ENCODE assay signal across 17 cellular contexts in the genomic region with DNA sequence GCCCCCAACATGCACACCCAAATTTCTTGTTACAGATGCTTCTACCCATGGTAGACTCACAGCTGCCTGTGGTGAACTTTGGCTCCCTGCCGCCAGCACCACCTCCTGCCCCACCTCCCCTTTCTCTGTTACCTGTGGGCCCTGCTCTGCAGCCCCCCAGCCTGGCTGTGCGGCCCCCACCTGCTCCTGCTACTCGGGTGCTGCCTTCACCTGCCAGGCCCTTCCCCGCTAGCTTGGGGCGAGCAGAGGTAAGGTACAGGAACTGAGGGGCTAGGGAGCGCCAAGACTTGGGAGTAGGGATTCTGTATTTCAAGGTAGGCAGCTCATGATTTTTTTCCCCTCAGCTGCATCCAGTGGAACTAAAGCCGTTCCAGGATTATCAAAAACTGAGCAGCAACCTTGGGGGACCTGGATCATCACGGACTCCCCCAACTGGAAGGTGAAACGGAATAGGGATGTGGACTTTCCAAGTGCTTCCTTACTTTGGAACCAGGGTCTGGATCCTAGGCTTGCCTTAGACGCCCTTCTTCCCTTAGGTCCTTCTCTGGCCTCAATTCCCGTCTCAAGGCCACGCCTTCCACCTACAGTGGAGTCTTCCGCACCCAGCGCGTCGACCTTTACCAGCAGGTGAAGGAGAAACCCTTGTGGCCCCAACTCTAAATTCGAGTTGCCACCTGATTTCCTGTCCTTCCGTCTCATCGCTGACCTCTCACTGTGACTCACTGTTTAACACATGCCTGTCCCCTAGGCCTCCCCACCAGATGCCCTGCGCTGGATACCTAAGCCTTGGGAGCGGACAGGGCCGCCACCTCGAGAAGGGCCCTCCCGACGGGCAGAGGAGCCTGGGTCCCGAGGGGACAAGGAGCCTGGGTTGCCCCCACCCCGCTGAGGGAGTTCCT. TPM values are rescaled to one million over a fixed set of nuclear protein-coding genes. Genes with fewer than 3 reads are reported as not detected.
A peak's percentile ranks its signal among the peaks of the same experiment; 100 is the strongest.
DNase-seq lines count a peak whose midpoint lies in the region; ATAC-seq and TF ChIP-seq lines count a peak whose summit lies in the region.
"Had no signal": no experiment of that assay in that cellular context is flagged by ENCODE, and none has a peak within 500 bp of the region (broad histone marks: within the 10 kb centered on the region; RNA-seq: fewer than 3 reads in every experiment).

No MANE protein-coding gene starts in this region.

- intact Hi-C loops in left ventricle myocardium superior (cut with micrococcal nuclease) (no loop called here), left ventricle myocardium inferior (cut with micrococcal nuclease) (no loop called here)

- POLR2A ChIA-PET in RWPE1 (lab: Yijun Ruan, JAX; ENCODE audit: low non-redundant PET): no interaction called here

- H3K27ac Mint-ChIP-seq in endothelial cell (ENCODE audit: unreplicated experiment): no peak overlapping the region

- H3K9me3 ChIP-seq in left ventricle myocardium inferior (replicated peaks): no peaks in the 10 kb centered on the region
- H3K9me3 ChIP-seq: MG63, prostate gland, uterus had no signal

- DNase-seq in left ventricle myocardium superior (no peak), left ventricle myocardium inferior (no peak), RWPE1 (ENCODE audit: low spot score) (no peak), endothelial cell (ENCODE audit: low spot score) (no peak), DMS114 treated with DMSO at 0.1 percent for 48 hours (lab: John Stamatoyannopoulos, UW; ENCODE audit: unreplicated experiment) (no peak), NCI-H1694 treated with DMSO at 0.1 percent for 48 hours (lab: John Stamatoyannopoulos, UW) (no peak)
- DNase-seq: brain microvascular endothelial cell; effector CD8-positive, alpha-beta T cell; MG63; NCI-H2029; NCI-H524; stimulated activated naive CD8-positive, alpha-beta T cell treated with anti-CD3 and anti-CD28 coated beads, Interleukin-15, amount 100 ng/mL, for 72 hours; uterus had no signal

- TF ChIP-seq CTCF in left ventricle myocardium inferior (IDR thresholded peaks at IDR 0.05; ENCODE audit: borderline replicate concordance) (no peak), RWPE1 (conservative IDR thresholded peaks at IDR 0.05; ENCODE audit: low read depth) (no peak), endothelial cell (IDR thresholded peaks at IDR 0.05; ENCODE audit: unreplicated experiment) (no peak)

- H3K27ac ChIP-seq in left ventricle myocardium inferior (replicated peaks) (no peak overlapping the region), RWPE1 (peak overlapping the region; percentile 51)
- H3K27ac ChIP-seq: brain microvascular endothelial cell, prostate gland, uterus had no signal

- peaks cover 12% of the 10 kb centered on the region for H3K27me3 Mint-ChIP-seq in endothelial cell (ENCODE audit: unreplicated experiment)
- H3K27me3 Mint-ChIP-seq: stimulated activated naive CD8-positive, alpha-beta T cell treated with anti-CD3 and anti-CD28 coated beads, Interleukin-15, amount 100 ng/mL, for 72 hours had no signal

- CTCF ChIA-PET in RWPE1 (lab: Yijun Ruan, JAX): interaction anchor here (0.7 kb wide), 1 partner anchor 317 kb away, joined by 5 read pairs; no protein-coding TSS in a partner anchor

- peak; percentile 6 for ATAC-seq in left ventricle myocardium superior
- ATAC-seq in GM19463 (IDR thresholded peaks at IDR 0.05; ENCODE audit: unreplicated experiment): no peak
- ATAC-seq in GM18858 (IDR thresholded peaks at IDR 0.05; ENCODE audit: unreplicated experiment): no peak
- ATAC-seq: left lobe of liver; stimulated activated naive CD8-positive, alpha-beta T cell treated with anti-CD3 and anti-CD28 coated beads, Interleukin-15, amount 100 ng/mL, for 72 hours had no signal

- H3K4me3 ChIP-seq in left ventricle myocardium inferior: no peak overlapping the region
- H3K4me3 ChIP-seq: MG63, prostate gland, uterus had no signal

- peak overlapping the region; percentile 60 for H3K4me3 Mint-ChIP-seq in endothelial cell (ENCODE audit: unreplicated experiment)

- peaks cover 98% of the 10 kb centered on the region for H3K36me3 ChIP-seq in left ventricle myocardium inferior
- H3K36me3 ChIP-seq: uterus had no signal

- no peaks in the 10 kb centered on the region for H3K9me3 Mint-ChIP-seq in endothelial cell (ENCODE audit: unreplicated experiment)
- H3K9me3 Mint-ChIP-seq: stimulated activated naive CD8-positive, alpha-beta T cell treated with anti-CD3 and anti-CD28 coated beads, Interleukin-15, amount 100 ng/mL, for 72 hours had no signal

- peaks cover 35% of the 10 kb centered on the region for H3K36me3 Mint-ChIP-seq in endothelial cell (ENCODE audit: low read depth, unreplicated experiment)

- H3K4me1 Mint-ChIP-seq in endothelial cell (ENCODE audit: unreplicated experiment): no peaks in the 10 kb centered on the region

- H3K27me3 ChIP-seq in left ventricle myocardium inferior (ENCODE audit: low read depth): no peaks in the 10 kb centered on the region
- H3K27me3 ChIP-seq: brain microvascular endothelial cell, MG63, uterus had no signal

- H3K4me1 ChIP-seq in left ventricle myocardium inferior: no peaks in the 10 kb centered on the region
- H3K4me1 ChIP-seq: prostate gland, uterus had no signal

RNA-seq across cellular contexts. Expression of a gene that starts 15.5 kb away (rescaled TPM):
- total RNA-seq in left ventricle myocardium superior (283 TPM), left ventricle myocardium inferior (260 TPM), endothelial cell (ENCODE audit: unreplicated experiment) (312 TPM)

RNA-seq across cellular contexts. Expression of a gene that starts 16.4 kb away (rescaled TPM):
- total RNA-seq in left ventricle myocardium superior (76.9 TPM), left ventricle myocardium inferior (82.4 TPM), endothelial cell (ENCODE audit: unreplicated experiment) (149 TPM)

RNA-seq across cellular contexts. Expression of a gene that starts 18.7 kb away (rescaled TPM):
- total RNA-seq in left ventricle myocardium superior: 2.4 TPM
- total RNA-seq in left ventricle myocardium inferior: 2.4 TPM
- total RNA-seq in endothelial cell (ENCODE audit: unreplicated experiment): 0.92 TPM

RNA-seq across cellular contexts. Expression of a gene that starts 21.9 kb away (rescaled TPM):
- 15.5 TPM for total RNA-seq in left ventricle myocardium superior
- total RNA-seq in left ventricle myocardium inferior: 15.2 TPM
- total RNA-seq in endothelial cell (ENCODE audit: unreplicated experiment): 22.8 TPM

RNA-seq across cellular contexts. Expression of a gene that starts 23.6 kb away (rescaled TPM):
- total RNA-seq in left ventricle myocardium superior (18.6 TPM), left ventricle myocardium inferior (16.9 TPM), endothelial cell (ENCODE audit: unreplicated experiment) (13.1 TPM)
